ENCODE assay signal across 14 cellular contexts in the genomic region with DNA sequence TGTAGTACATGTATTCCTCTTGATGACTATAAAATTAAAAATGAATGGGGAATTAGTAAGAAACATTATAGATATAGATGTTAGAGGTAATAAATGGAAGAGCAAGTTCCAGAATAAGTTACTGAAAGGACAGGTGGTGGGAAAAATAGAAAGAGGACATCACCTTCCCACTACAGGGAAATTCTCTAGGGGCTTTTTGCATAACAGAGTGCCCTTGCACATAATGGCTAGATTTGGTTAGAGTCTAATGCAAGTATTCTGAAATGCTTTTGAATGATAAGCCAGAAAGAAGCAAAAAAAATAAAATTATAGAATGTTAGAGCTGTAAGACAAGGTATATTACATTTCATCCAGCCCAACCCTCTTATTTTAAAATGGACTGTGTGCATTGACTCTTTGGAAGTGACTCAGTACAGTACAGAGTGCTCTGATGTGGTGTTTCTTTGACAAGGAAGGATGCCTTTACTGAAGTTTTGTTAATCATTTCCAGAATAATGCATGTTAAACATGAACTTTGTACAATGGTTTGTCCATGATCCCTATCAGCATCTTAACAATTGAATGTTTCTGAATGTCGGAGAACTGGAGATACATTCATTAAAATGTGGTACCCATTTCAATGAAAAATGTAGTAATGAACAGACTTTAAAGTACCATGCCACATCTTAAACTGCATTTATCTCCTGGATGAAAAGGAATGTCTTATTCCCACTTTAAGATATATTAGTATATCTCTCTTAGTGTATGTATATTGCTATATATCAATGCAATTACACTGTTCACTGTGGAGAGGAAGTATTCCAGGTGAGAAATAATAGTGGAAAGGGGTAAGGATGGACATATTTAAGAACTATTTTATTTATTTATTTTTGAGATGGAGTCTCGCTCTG.
A peak's percentile ranks its signal among the peaks of the same experiment; 100 is the strongest.
DNase-seq lines count a peak whose midpoint lies in the region; ATAC-seq and TF ChIP-seq lines count a peak whose summit lies in the region.
"Had no signal": no experiment of that assay in that cellular context is flagged by ENCODE, and none has a peak within 500 bp of the region (broad histone marks: within the 10 kb centered on the region; RNA-seq: fewer than 3 reads in every experiment).

No MANE protein-coding gene starts in this region.

- no peaks in the 10 kb centered on the region for H3K4me1 ChIP-seq in PC-9 (replicated peaks; ENCODE audit: insufficient read depth)

- peak; percentile 56 for DNase-seq in glomerular visceral epithelial cell (ENCODE audit: extremely low spot score)
- DNase-seq in 8988T, result no peak
- DNase-seq in PC-9, result no peak
- no peak for DNase-seq in globus pallidus (ENCODE audit: low spot score)
- DNase-seq in HEK293T (ENCODE audit: extremely low spot score), result no peak
- DNase-seq: activated B cell treated with CpG ODN at 0.5 μM for 24 hours, GM23248, mammary epithelial cell, NCI-H2171 had no signal

- H3K79me2 ChIP-seq in PC-9 (ENCODE audit: low read depth), result no peaks in the 10 kb centered on the region

- CTCF ChIA-PET in PC-9 (lab: Charles Lee) (no interaction called here), HEK293T (lab: Yijun Ruan, JAX) (no interaction called here)

- H3K9me2 ChIP-seq in PC-9 (ENCODE audit: insufficient read depth), result no peaks in the 10 kb centered on the region

- H3K4me2 ChIP-seq in PC-9, result no peak overlapping the region

- POLR2A ChIA-PET in PC-9 (lab: Charles Lee; ENCODE audit: unreplicated experiment), result no interaction called here
- POLR2A ChIA-PET in HEK293T (lab: Yijun Ruan, JAX), result no interaction called here

- H3K4me3 ChIP-seq in PC-9, result no peak overlapping the region
- H3K4me3 ChIP-seq: GM23248, SK-N-MC had no signal

- no peaks in the 10 kb centered on the region for H3K9me3 ChIP-seq in PC-9 (ENCODE audit: insufficient read depth, low read depth)

- BruUV-seq in PC-9 (replicated peaks; lab: Mats Ljungman, UMichigan), result no TSS peak

- no peak overlapping the region for H2AFZ ChIP-seq in PC-9
- H2AFZ ChIP-seq: GM23248 had no signal

- intact Hi-C loops in PC-9 (cut with micrococcal nuclease; ENCODE audit: unreplicated experiment), result no loop called here

- H4K20me1 ChIP-seq in PC-9 (ENCODE audit: insufficient read depth), result no peaks in the 10 kb centered on the region

- ATAC-seq in GM18508 (IDR thresholded peaks at IDR 0.05; ENCODE audit: insufficient read depth, unreplicated experiment) (peak; percentile 60), GM21825 (IDR thresholded peaks at IDR 0.05; ENCODE audit: unreplicated experiment) (peak; percentile 67), HG03342 (IDR thresholded peaks at IDR 0.05; ENCODE audit: unreplicated experiment) (peak; percentile 75)

- TF ChIP-seq CTCF in PC-9 (conservative IDR thresholded peaks at IDR 0.05), result no peak

- no peaks in the 10 kb centered on the region for H3K36me3 ChIP-seq in PC-9 (ENCODE audit: low read depth)

- H3K27me3 ChIP-seq in PC-9 (ENCODE audit: insufficient read depth, low read depth), result no peaks in the 10 kb centered on the region

- no peak overlapping the region for H3K27ac ChIP-seq in PC-9
- H3K27ac ChIP-seq: GM23248, HL-60, SK-N-MC had no signal

- H3F3A ChIP-seq in PC-9 (ENCODE audit: insufficient read depth, low read depth), result no peaks in the 10 kb centered on the region

TF ChIP-seq in HEK293T, 16 proteins besides CTCF, POLR2A, EP300 and RAD21:
- TF ChIP-seq LEF1 (IDR thresholded peaks at IDR 0.05; ENCODE audit: borderline replicate concordance) (no peak), FOXA1 (IDR thresholded peaks at IDR 0.05) (no peak), FOXM1 (IDR thresholded peaks at IDR 0.05; ENCODE audit: borderline replicate concordance) (no peak), ZNF384 (IDR thresholded peaks at IDR 0.05) (no peak), L3MBTL2 (conservative IDR thresholded peaks at IDR 0.05) (no peak), TARDBP (IDR thresholded peaks at IDR 0.05) (no peak), NFRKB (IDR thresholded peaks at IDR 0.05) (no peak), SP1 (IDR thresholded peaks at IDR 0.05) (no peak), BHLHE40 (IDR thresholded peaks at IDR 0.05; ENCODE audit: borderline replicate concordance) (no peak), ELF4 (IDR thresholded peaks at IDR 0.05) (no peak), HDGF (IDR thresholded peaks at IDR 0.05; ENCODE audit: borderline replicate concordance) (no peak), CTBP1 (IDR thresholded peaks at IDR 0.05; ENCODE audit: borderline replicate concordance) (no peak), PKNOX1 (IDR thresholded peaks at IDR 0.05) (no peak), FOXK2 (IDR thresholded peaks at IDR 0.05) (no peak), ARNT (IDR thresholded peaks at IDR 0.05) (no peak), SUZ12 (IDR thresholded peaks at IDR 0.05) (no peak)
TF ChIP-seq in HEK293T: peak in this region for 0.
